ENCODE assay signal across 17 cellular contexts in the genomic region with DNA sequence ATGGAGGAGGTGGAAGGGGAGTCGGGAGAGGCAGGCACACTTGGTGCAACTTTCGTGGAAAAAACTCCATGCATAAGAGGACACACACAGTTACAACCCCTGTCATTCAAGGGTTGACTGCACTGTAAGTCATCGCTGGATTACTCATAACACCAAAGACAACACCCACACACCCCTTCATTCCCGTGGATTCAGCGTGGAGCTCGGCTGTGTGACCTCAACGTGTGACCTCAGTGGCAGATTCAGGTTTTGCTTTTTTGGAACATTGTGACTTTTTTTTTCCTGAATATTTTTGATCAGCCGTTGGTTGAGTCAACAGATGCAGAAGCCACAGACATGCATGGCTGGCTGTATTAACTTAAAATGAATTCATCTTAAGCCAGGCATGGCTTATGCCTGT. TPM values are rescaled to one million over a fixed set of nuclear protein-coding genes. Genes with fewer than 3 reads are reported as not detected.
DNase-seq lines count a peak whose midpoint lies in the region; FAIRE-seq and TF ChIP-seq lines count a peak whose summit lies in the region.
"Had no signal": no experiment of that assay in that cellular context is flagged by ENCODE, and none has a peak within 500 bp of the region (broad histone marks: within the 10 kb centered on the region; RNA-seq: fewer than 3 reads in every experiment).

No MANE protein-coding gene starts in this region.

- peaks cover 4% of the 10 kb centered on the region for H3K9me3 ChIP-seq in osteoblast (ENCODE audit: low read depth, low read length)

- no peak for FAIRE-seq in urothelium cell line (lab: Jason Lieb, UNC)

- H3K9me3 Mint-ChIP-seq in activated CD4-positive, alpha-beta memory T cell treated with anti-CD3 and anti-CD28 coated beads for 36 hours = peaks cover 32% of the 10 kb centered on the region
- peaks cover 27% of the 10 kb centered on the region for H3K9me3 Mint-ChIP-seq in activated CD4-positive, alpha-beta memory T cell treated with anti-CD3 and anti-CD28 coated beads, Interleukin-2, amount 10 ng/mL, durations not matched to agents 7 days and 5 days

- CTCF ChIA-PET in activated CD4-positive, alpha-beta memory T cell treated with anti-CD3 and anti-CD28 coated beads for 36 hours (lab: Charles Lee) = no interaction called here
- CTCF ChIA-PET in activated CD4-positive, alpha-beta memory T cell treated with anti-CD3 and anti-CD28 coated beads, Interleukin-2, amount 10 ng/mL, durations not matched to agents 7 days and 5 days (lab: Charles Lee) = no interaction called here

- peak; percentile 56 for DNase-seq in activated CD4-positive, alpha-beta memory T cell treated with anti-CD3 and anti-CD28 coated beads for 36 hours
- DNase-seq in activated CD4-positive, alpha-beta memory T cell treated with anti-CD3 and anti-CD28 coated beads, Interleukin-2, amount 10 ng/mL, durations not matched to agents 7 days and 5 days = no peak
- DNase-seq in HK-2 (ENCODE audit: unreplicated experiment) (peak; percentile 37), astrocyte of the hippocampus (ENCODE audit: low read depth, low spot score) (peak; percentile 38), osteoblast (ENCODE audit: insufficient read length, low spot score, missing footprints) (peak; percentile 91), globus pallidus (ENCODE audit: low spot score) (no peak), urothelium cell line (ENCODE audit: low spot score) (no peak), RPMI8226 (no peak)
- DNase-seq: activated T-cell treated with anti-CD3 and anti-CD28 coated beads, Interleukin-2, amount 50 U/mL, for 4 hours; esophagus squamous epithelium; NCI-H1048; right lobe of liver; stimulated activated naive CD4-positive, alpha-beta T cell treated with Interleukin-2 at 50 U/mL for 16 hours had no signal

- H3K4me1 Mint-ChIP-seq in activated CD4-positive, alpha-beta memory T cell treated with anti-CD3 and anti-CD28 coated beads for 36 hours (ENCODE audit: low read depth) = peaks cover 5% of the 10 kb centered on the region
- H3K4me1 Mint-ChIP-seq in activated CD4-positive, alpha-beta memory T cell treated with anti-CD3 and anti-CD28 coated beads, Interleukin-2, amount 10 ng/mL, durations not matched to agents 7 days and 5 days = no peaks in the 10 kb centered on the region

- no peak overlapping the region for H3K4me3 Mint-ChIP-seq in activated CD4-positive, alpha-beta memory T cell treated with anti-CD3 and anti-CD28 coated beads for 36 hours
- H3K4me3 Mint-ChIP-seq in activated CD4-positive, alpha-beta memory T cell treated with anti-CD3 and anti-CD28 coated beads, Interleukin-2, amount 10 ng/mL, durations not matched to agents 7 days and 5 days = no peak overlapping the region
- H3K4me3 Mint-ChIP-seq: activated T-cell treated with anti-CD3 and anti-CD28 coated beads, Interleukin-2, amount 50 U/mL, for 4 hours; neural crest cell had no signal

- peaks cover 4% of the 10 kb centered on the region for H3K36me3 Mint-ChIP-seq in activated CD4-positive, alpha-beta memory T cell treated with anti-CD3 and anti-CD28 coated beads for 36 hours
- H3K36me3 Mint-ChIP-seq in activated CD4-positive, alpha-beta memory T cell treated with anti-CD3 and anti-CD28 coated beads, Interleukin-2, amount 10 ng/mL, durations not matched to agents 7 days and 5 days (ENCODE audit: low read depth) = peaks cover 1% of the 10 kb centered on the region

- no peak overlapping the region for H3K4me3 ChIP-seq in osteoblast (ENCODE audit: insufficient read depth, low read length)
- H3K4me3 ChIP-seq: esophagus squamous epithelium, right lobe of liver, vagina had no signal

- peak overlapping the region; percentile 39 for H3K27ac ChIP-seq in osteoblast (ENCODE audit: low read depth, low read length)
- H3K27ac ChIP-seq: esophagus squamous epithelium, right lobe of liver, vagina had no signal

- H3K36me3 ChIP-seq in osteoblast (ENCODE audit: insufficient read depth, low read length) = no peaks in the 10 kb centered on the region
- H3K36me3 ChIP-seq: esophagus squamous epithelium, right lobe of liver, vagina had no signal

- H3K4me1 ChIP-seq in osteoblast (ENCODE audit: insufficient read depth, low read length) = peaks cover 20% of the 10 kb centered on the region
- H3K4me1 ChIP-seq: esophagus squamous epithelium, right lobe of liver, vagina had no signal

- no peaks in the 10 kb centered on the region for H4K20me1 ChIP-seq in osteoblast (ENCODE audit: insufficient read depth, low read length)

- intact Hi-C loops in activated CD4-positive, alpha-beta memory T cell treated with anti-CD3 and anti-CD28 coated beads for 36 hours (cut with micrococcal nuclease) = no loop called here

- POLR2A ChIA-PET in activated CD4-positive, alpha-beta memory T cell treated with anti-CD3 and anti-CD28 coated beads for 36 hours (lab: Charles Lee) = interaction anchor here (0.7 kb wide), 1 partner anchor 515 kb away, joined by 3 read pairs; no protein-coding TSS in a partner anchor
- POLR2A ChIA-PET in activated CD4-positive, alpha-beta memory T cell treated with anti-CD3 and anti-CD28 coated beads, Interleukin-2, amount 10 ng/mL, durations not matched to agents 7 days and 5 days (lab: Charles Lee) = no interaction called here

- no peaks in the 10 kb centered on the region for H3K27me3 ChIP-seq in osteoblast (ENCODE audit: insufficient read depth, low read length)
- H3K27me3 ChIP-seq: right lobe of liver, vagina had no signal

- H2AFZ ChIP-seq in osteoblast (ENCODE audit: low read length) = no peak overlapping the region

- H3K79me2 ChIP-seq in osteoblast (ENCODE audit: insufficient read depth, low read length) = no peaks in the 10 kb centered on the region

- H3K4me2 ChIP-seq in osteoblast (ENCODE audit: insufficient read depth, low read length) = peak overlapping the region; percentile 45

- no peak overlapping the region for H3K27ac Mint-ChIP-seq in activated CD4-positive, alpha-beta memory T cell treated with anti-CD3 and anti-CD28 coated beads for 36 hours
- no peak overlapping the region for H3K27ac Mint-ChIP-seq in activated CD4-positive, alpha-beta memory T cell treated with anti-CD3 and anti-CD28 coated beads, Interleukin-2, amount 10 ng/mL, durations not matched to agents 7 days and 5 days

- TF ChIP-seq CTCF in osteoblast (IDR thresholded peaks at IDR 0.05; ENCODE audit: extremely low read depth, low read depth, low read length) = no peak

- peaks cover 18% of the 10 kb centered on the region for H3K27me3 Mint-ChIP-seq in activated CD4-positive, alpha-beta memory T cell treated with anti-CD3 and anti-CD28 coated beads for 36 hours
- peaks cover 11% of the 10 kb centered on the region for H3K27me3 Mint-ChIP-seq in activated CD4-positive, alpha-beta memory T cell treated with anti-CD3 and anti-CD28 coated beads, Interleukin-2, amount 10 ng/mL, durations not matched to agents 7 days and 5 days

RNA-seq across cellular contexts. Expression of a gene that starts 19.7 kb away (rescaled TPM):
- not detected for total RNA-seq in activated CD4-positive, alpha-beta memory T cell treated with anti-CD3 and anti-CD28 coated beads for 36 hours
- total RNA-seq in activated CD4-positive, alpha-beta memory T cell treated with anti-CD3 and anti-CD28 coated beads, Interleukin-2, amount 10 ng/mL, durations not matched to agents 7 days and 5 days = not detected
- total RNA-seq in osteoblast = not detected in 2 replicates
- total RNA-seq: A673, lung microvascular endothelial cell, neural crest cell, right lobe of liver, vagina had no signal

Comparison
In these comparisons a context has a peak if more than half of its experiments do, and no peak if none do; other contexts are left out.
1. DNase-seq: peak in activated CD4-positive, alpha-beta memory T cell treated with anti-CD3 and anti-CD28 coated beads for 36 hours (single experiment), HK-2 (single experiment), astrocyte of the hippocampus (single experiment) and osteoblast (single experiment); none in activated CD4-positive, alpha-beta memory T cell treated with anti-CD3 and anti-CD28 coated beads, Interleukin-2, amount 10 ng/mL, durations not matched to agents 7 days and 5 days (single experiment), globus pallidus (single experiment), urothelium cell line (single experiment) and RPMI8226 (single experiment).